ENCODE assay signal across 10 cellular contexts in genomic region chr15:84826369-84826823, GRCh38. TPM values are rescaled to one million over a fixed set of nuclear protein-coding genes. Genes with fewer than 3 reads are reported as not detected.
DNase-seq lines count a peak whose midpoint lies in the region; ATAC-seq and TF ChIP-seq lines count a peak whose summit lies in the region.
"Had no signal": no experiment of that assay in that cellular context is flagged by ENCODE, and none has a peak within 500 bp of the region (broad histone marks: within the 10 kb centered on the region; RNA-seq: fewer than 3 reads in every experiment).

No MANE protein-coding gene starts in this region.

- H4K91ac ChIP-seq in mesenchymal stem cell (ENCODE audit: low read length): no peak overlapping the region

- H2AFZ ChIP-seq in mesenchymal stem cell (ENCODE audit: low read depth, low read length): no peak overlapping the region

- no peaks in the 10 kb centered on the region for H3K27me3 ChIP-seq in right cardiac atrium (ENCODE audit: control insufficient read depth, insufficient read depth)
- H3K27me3 ChIP-seq in mesenchymal stem cell (ENCODE audit: control insufficient read depth in 1 of 2, insufficient read depth in 1 of 2, low read length in 2 of 2): peaks cover 5 to 21% of the 10 kb centered on the region in 2 experiments

- H3K4me1 Mint-ChIP-seq in T-cell: no peaks in the 10 kb centered on the region
- H3K4me1 Mint-ChIP-seq: central memory CD8-positive, alpha-beta T cell had no signal

- peak overlapping the region in 1 of 2 experiments; percentile 0 for H3K18ac ChIP-seq in mesenchymal stem cell (ENCODE audit: low read depth in 1 of 2, low read length in 2 of 2)

- no peak overlapping the region for H3K9ac ChIP-seq in mesenchymal stem cell (ENCODE audit: low read length)

- no peak overlapping the region for H2AK5ac ChIP-seq in mesenchymal stem cell (ENCODE audit: low read length, severe bottlenecking)

- ATAC-seq in right cardiac atrium (peak; percentile 4 to 22), T-cell (replicated peaks in 1 of 4) (no peak)

- H2BK5ac ChIP-seq in mesenchymal stem cell (ENCODE audit: low read depth, low read length, poor library complexity, severe bottlenecking): no peak overlapping the region

- no peaks in the 10 kb centered on the region for H3K9me3 Mint-ChIP-seq in T-cell
- H3K9me3 Mint-ChIP-seq: central memory CD8-positive, alpha-beta T cell had no signal

- peak overlapping the region; percentile 32 for H3K27ac ChIP-seq in right cardiac atrium (ENCODE audit: low read length)
- H3K27ac ChIP-seq in mesenchymal stem cell (ENCODE audit: low read length, poor library complexity, severe bottlenecking): no peak overlapping the region

- CTCF ChIA-PET in T-cell (lab: Charles Lee): no interaction called here

- H3K4me1 ChIP-seq in right cardiac atrium (ENCODE audit: control insufficient read depth, insufficient read depth, low read length): peaks cover 34% of the 10 kb centered on the region
- H3K4me1 ChIP-seq in mesenchymal stem cell (ENCODE audit: control insufficient read depth, insufficient read depth, low read depth, low read length): peaks cover 2% of the 10 kb centered on the region

- H3K4me3 Mint-ChIP-seq in T-cell: no peak overlapping the region
- H3K4me3 Mint-ChIP-seq: central memory CD8-positive, alpha-beta T cell had no signal

- H3K4me3 ChIP-seq in right cardiac atrium (ENCODE audit: low read length): no peak overlapping the region
- H3K4me3 ChIP-seq in mesenchymal stem cell (ENCODE audit: insufficient read depth in 1 of 2, low read depth in 1 of 2, low read length in 2 of 2): no peak overlapping the region

- H3K27ac Mint-ChIP-seq in T-cell: no peak overlapping the region

- peak; percentile 44; the same call in 2 of the 3 replicates for TF ChIP-seq CTCF in GM12872 (IDR thresholded peaks at IDR 0.05; ENCODE audit: insufficient read depth, low read depth, low read length)

- H3K9me3 ChIP-seq in right cardiac atrium (ENCODE audit: control insufficient read depth, low read length) (no peaks in the 10 kb centered on the region), mesenchymal stem cell (ENCODE audit: control insufficient read depth, low read length) (no peaks in the 10 kb centered on the region)

- H2BK15ac ChIP-seq in mesenchymal stem cell (ENCODE audit: low read depth, poor library complexity, severe bottlenecking): no peak overlapping the region

- no peak overlapping the region for H4K8ac ChIP-seq in mesenchymal stem cell (ENCODE audit: low read length)

- H3K36me3 ChIP-seq in mesenchymal stem cell (ENCODE audit: control insufficient read depth in 1 of 2, insufficient read depth in 2 of 2, low read depth in 1 of 2, low read length in 2 of 2): no peaks in the 10 kb centered on the region

- WGBS in right cardiac atrium: 61% methylated on average over 6 of the region's 6 CpGs
- 72% methylated on average over 6 of the region's 6 CpGs for WGBS in mesenchymal stem cell

- no peak overlapping the region for H2BK12ac ChIP-seq in mesenchymal stem cell (ENCODE audit: low read length in 2 of 2)

- H3K79me1 ChIP-seq in mesenchymal stem cell (replicated peaks; ENCODE audit: low read length, poor library complexity, severe bottlenecking): no peaks in the 10 kb centered on the region

- no peak overlapping the region for H3K4ac ChIP-seq in mesenchymal stem cell (ENCODE audit: low read depth in 1 of 2, low read length in 2 of 2)

- POLR2A ChIA-PET in T-cell (lab: Charles Lee): no interaction called here

- DNase-seq in 8988T (peak; percentile 57), RPMI8226 (peak; percentile 79), right cardiac atrium (peak in 2 of 3 donors; percentile 47 to 78), T-cell (no peak), mesenchymal stem cell (no peak), NCI-H1436 treated with DMSO at 0.1 percent for 48 hours (lab: John Stamatoyannopoulos, UW) (no peak), retina (no peak)
- DNase-seq: NCI-H1930 had no signal

- no peak overlapping the region for H2BK120ac ChIP-seq in mesenchymal stem cell (ENCODE audit: low read depth, low read length)

- H3K23ac ChIP-seq in mesenchymal stem cell (ENCODE audit: low read length in 2 of 2): no peak overlapping the region

- no peak overlapping the region for H3K4me2 ChIP-seq in mesenchymal stem cell (ENCODE audit: low read length, poor library complexity, severe bottlenecking)

- no peak overlapping the region for H3K14ac ChIP-seq in mesenchymal stem cell (ENCODE audit: low read length in 2 of 2)

- peaks cover 0 to 5% of the 10 kb centered on the region in 2 donors for H3K27me3 Mint-ChIP-seq in T-cell
- H3K27me3 Mint-ChIP-seq: central memory CD8-positive, alpha-beta T cell had no signal

- intact Hi-C loops in right cardiac atrium (cut with DNase I): loop anchor here in 2 of 4 donors (10.0 kb wide), 2 partner anchors 172 to 232 kb away; partner anchors contain the start of genes NMB (in 1 of the 2) and WDR73 (in 1 of the 2)

- H3K36me3 Mint-ChIP-seq in T-cell: no peaks in the 10 kb centered on the region

RNA-seq across cellular contexts. Expression of gene ALPK3, which starts 9.2 kb away (rescaled TPM):
- 10 to 100 TPM; 72.1 to 95.2 (median 78.6) TPM for total RNA-seq in right cardiac atrium
- polyA plus RNA-seq in right cardiac atrium: 65.8 TPM
- total RNA-seq in T-cell: under 1 TPM; 0.16 to 0.82 (median 0.22) TPM
- polyA plus RNA-seq in mesenchymal stem cell (2013, experiment 1 of 2): 1.2 TPM
- polyA plus RNA-seq in mesenchymal stem cell (2013, experiment 2 of 2): 1.1 TPM

RNA-seq across cellular contexts. Expression of gene SLC28A1, which starts 58.1 kb away (rescaled TPM):
- total RNA-seq in right cardiac atrium (under 1 TPM in 3 of 4 donors, not detected in 1; 0.29 to 0.54 (median 0.42) TPM), T-cell (not detected)
- 0.32 TPM for polyA plus RNA-seq in right cardiac atrium
- polyA plus RNA-seq in mesenchymal stem cell (2013, experiment 1 of 2): not detected
- polyA plus RNA-seq in mesenchymal stem cell (2013, experiment 2 of 2): not detected

Comparison
In these comparisons a context has a peak if more than half of its experiments do, and no peak if none do; other contexts are left out.
1. DNase-seq: peak in 8988T (single experiment), RPMI8226 (single experiment) and right cardiac atrium (2 of 3); none in T-cell (0 of 34), mesenchymal stem cell (single experiment), NCI-H1436 treated with DMSO at 0.1 percent for 48 hours (single experiment) and retina (single experiment).
2. ATAC-seq: peak in right cardiac atrium (2 of 2); none in T-cell (0 of 4).
3. RNA of gene ALPK3, which starts 9.2 kb away (total RNA-seq): 72.1 to 95.2 TPM in right cardiac atrium; 0.16 to 0.82 TPM in T-cell; every median in the first group is over 10 times any median in the second.